ENCODE assay signal across 11 cellular contexts in genomic region chr5:66830636-66831035, GRCh38.
A peak's percentile ranks its signal among the peaks of the same experiment; 100 is the strongest.
DNase-seq lines count a peak whose midpoint lies in the region.
"Had no signal": no experiment of that assay in that cellular context is flagged by ENCODE, and none has a peak within 500 bp of the region (broad histone marks: within the 10 kb centered on the region; RNA-seq: fewer than 3 reads in every experiment).

No MANE protein-coding gene starts in this region.

- no peaks in the 10 kb centered on the region for H3K9me3 Mint-ChIP-seq in activated T-helper 1 cell treated with anti-CD3 and anti-CD28 coated beads, Interleukin-12 subunit alpha, Interleukin-12 subunit beta, Interleukin-2, Interleukin-4 antibody, amounts not matched to agents 30 ng/mL and 10 ng/mL and 1 ng/mL, durations not matched to agents 14 hours and 24 hours and 36 hours
- H3K9me3 Mint-ChIP-seq: activated naive CD8-positive, alpha-beta T cell treated with anti-CD3 and anti-CD28 coated beads, Interleukin-2, amount 50 U/mL, for 24 hours had no signal

- peaks cover 17% of the 10 kb centered on the region for H3K36me3 Mint-ChIP-seq in activated T-helper 1 cell treated with anti-CD3 and anti-CD28 coated beads, Interleukin-12 subunit alpha, Interleukin-12 subunit beta, Interleukin-2, Interleukin-4 antibody, amounts not matched to agents 30 ng/mL and 10 ng/mL and 1 ng/mL, durations not matched to agents 14 hours and 24 hours and 36 hours (ENCODE audit: low read depth)

- H3K27ac Mint-ChIP-seq in activated T-helper 1 cell treated with anti-CD3 and anti-CD28 coated beads, Interleukin-12 subunit alpha, Interleukin-12 subunit beta, Interleukin-2, Interleukin-4 antibody, amounts not matched to agents 30 ng/mL and 10 ng/mL and 1 ng/mL, durations not matched to agents 14 hours and 24 hours and 36 hours = peak overlapping the region; percentile 79
- H3K27ac Mint-ChIP-seq: activated naive CD8-positive, alpha-beta T cell treated with anti-CD3 and anti-CD28 coated beads, Interleukin-2, amount 50 U/mL, for 24 hours had no signal

- peaks cover 87% of the 10 kb centered on the region for H3K4me1 Mint-ChIP-seq in activated T-helper 1 cell treated with anti-CD3 and anti-CD28 coated beads, Interleukin-12 subunit alpha, Interleukin-12 subunit beta, Interleukin-2, Interleukin-4 antibody, amounts not matched to agents 30 ng/mL and 10 ng/mL and 1 ng/mL, durations not matched to agents 14 hours and 24 hours and 36 hours (ENCODE audit: low read depth)

- intact Hi-C loops in activated T-helper 1 cell treated with anti-CD3 and anti-CD28 coated beads, Interleukin-12 subunit alpha, Interleukin-12 subunit beta, Interleukin-2, Interleukin-4 antibody, amounts not matched to agents 30 ng/mL and 10 ng/mL and 1 ng/mL, durations not matched to agents 14 hours and 24 hours and 36 hours (cut with micrococcal nuclease) = loop anchor here (1.0 kb wide), 1 partner anchor 8 kb away; no protein-coding TSS in a partner anchor

- H3K4me3 Mint-ChIP-seq in activated T-helper 1 cell treated with anti-CD3 and anti-CD28 coated beads, Interleukin-12 subunit alpha, Interleukin-12 subunit beta, Interleukin-2, Interleukin-4 antibody, amounts not matched to agents 30 ng/mL and 10 ng/mL and 1 ng/mL, durations not matched to agents 14 hours and 24 hours and 36 hours = peak overlapping the region; percentile 85

- DNase-seq in NOMO-1 treated with DMSO at 0.1 percent for 48 hours (lab: John Stamatoyannopoulos, UW; ENCODE audit: unreplicated experiment) (peak; percentile 7), NOMO-1 treated with dmso at 0.1 percent for 144 hours (lab: John Stamatoyannopoulos, UW; ENCODE audit: unreplicated experiment) (no peak), Kasumi-1 (lab: John Stamatoyannopoulos, UW) (peak; percentile 34 to 41), midbrain (lab: John Stamatoyannopoulos, UW) (peak; percentile 11), CD1c-positive myeloid dendritic cell (ENCODE audit: extremely low spot score) (no peak), nucleus accumbens (lab: John Stamatoyannopoulos, UW) (no peak)
- DNase-seq in activated T-helper 1 cell treated with anti-CD3 and anti-CD28 coated beads, Interleukin-12 subunit alpha, Interleukin-12 subunit beta, Interleukin-2, Interleukin-4 antibody, amounts not matched to agents 30 ng/mL and 10 ng/mL and 1 ng/mL, durations not matched to agents 14 hours and 24 hours and 36 hours (ENCODE audit: low spot score) = no peak
- DNase-seq in effector CD4-positive, alpha-beta T cell = no peak
- DNase-seq: activated naive CD8-positive, alpha-beta T cell treated with anti-CD3 and anti-CD28 coated beads, Interleukin-2, amount 50 U/mL, for 24 hours; effector CD8-positive, alpha-beta T cell; spleen had no signal

- no peaks in the 10 kb centered on the region for H3K27me3 Mint-ChIP-seq in activated T-helper 1 cell treated with anti-CD3 and anti-CD28 coated beads, Interleukin-12 subunit alpha, Interleukin-12 subunit beta, Interleukin-2, Interleukin-4 antibody, amounts not matched to agents 30 ng/mL and 10 ng/mL and 1 ng/mL, durations not matched to agents 14 hours and 24 hours and 36 hours (ENCODE audit: insufficient read depth)

Comparison
In these comparisons a context has a peak if more than half of its experiments do, and no peak if none do; other contexts are left out.
1. DNase-seq: peak in NOMO-1 treated with DMSO at 0.1 percent for 48 hours (single experiment), Kasumi-1 (2 of 2) and midbrain (single experiment); none in NOMO-1 treated with dmso at 0.1 percent for 144 hours (single experiment), activated T-helper 1 cell treated with anti-CD3 and anti-CD28 coated beads, Interleukin-12 subunit alpha, Interleukin-12 subunit beta, Interleukin-2, Interleukin-4 antibody, amounts not matched to agents 30 ng/mL and 10 ng/mL and 1 ng/mL, durations not matched to agents 14 hours and 24 hours and 36 hours (single experiment), CD1c-positive myeloid dendritic cell (single experiment), effector CD4-positive, alpha-beta T cell (single experiment) and nucleus accumbens (0 of 56).